In genomic region chr17:57886020-57886419, GRCh38 we compare ENCODE assay signal across 23 cellular contexts.
"Had no signal": no experiment of that assay in that cellular context is flagged by ENCODE, and none has a peak within 500 bp of the region (broad histone marks: within the 10 kb centered on the region; RNA-seq: fewer than 3 reads in every experiment).

No MANE protein-coding gene starts in this region.

- H3K9me3 ChIP-seq: colonic mucosa, mucosa of descending colon, testis, tibial artery, upper lobe of left lung, uterus had no signal

- H3K36me3 ChIP-seq: colonic mucosa, neural progenitor cell, uterus had no signal

- FAIRE-seq: keratinocyte had no signal

- ATAC-seq: esophagus mucosa; foreskin keratinocyte; left lobe of liver; mucosa of descending colon; natural killer cell treated with Interleukin-12 subunit alpha and Interleukin-12 subunit beta and Interleukin-15 and Interleukin-18, amount 100 ng/mL, for 72 hours; sciatic nerve; stimulated activated naive CD8-positive, alpha-beta T cell treated with anti-CD3 and anti-CD28 coated beads, Interleukin-15, Interleukin-2, amounts not matched to agents 100 U/mL and 50 U/mL, for 24 hours had no signal

- H3K27ac ChIP-seq: colonic mucosa, epithelial cell of prostate, foreskin keratinocyte, neural progenitor cell, parathyroid adenoma, testis, tibial artery, upper lobe of left lung, uterus had no signal

- DNase-seq: colonic mucosa; effector CD8-positive, alpha-beta T cell; endodermal cell; foreskin keratinocyte; naive B cell; stimulated activated CD4-positive, alpha-beta T cell treated with anti-CD3 and anti-CD28 coated beads, Interleukin-2, amount 100 ng/mL, for 24 hours; stimulated activated CD4-positive, alpha-beta T cell treated with anti-CD3 and anti-CD28 coated beads, Interleukin-4, amount 100 ng/mL, for 24 hours; stimulated activated naive CD8-positive, alpha-beta T cell treated with anti-CD3 and anti-CD28 coated beads, Interleukin-15, Interleukin-2, amounts not matched to agents 100 U/mL and 50 U/mL, for 24 hours; substantia nigra; testis; tibial artery; uterus had no signal

- H3K4me3 ChIP-seq: colonic mucosa, lung, mucosa of descending colon, neural progenitor cell, tibial artery, upper lobe of left lung, uterus had no signal

- H3K4me1 ChIP-seq: colonic mucosa had no signal

- H3K27me3 ChIP-seq: colonic mucosa, foreskin keratinocyte, neural progenitor cell, testis, tibial artery, upper lobe of left lung, uterus had no signal
